6 cellular contexts compared by ENCODE assay signal in genomic region chr12:1515010-1515409, GRCh38.
"Had no signal": no experiment of that assay in that cellular context is flagged by ENCODE, and none has a peak within 500 bp of the region (broad histone marks: within the 10 kb centered on the region; RNA-seq: fewer than 3 reads in every experiment).

No MANE protein-coding gene starts in this region.

- H3K27ac ChIP-seq: HL-60 had no signal

- H3K4me3 ChIP-seq: K562 had no signal

- DNase-seq: IMR-90, KBM-7, KG1 had no signal

- ATAC-seq: HepG2, K562 had no signal
